Comparison of ENCODE assay signal across 21 cellular contexts in the genomic region with DNA sequence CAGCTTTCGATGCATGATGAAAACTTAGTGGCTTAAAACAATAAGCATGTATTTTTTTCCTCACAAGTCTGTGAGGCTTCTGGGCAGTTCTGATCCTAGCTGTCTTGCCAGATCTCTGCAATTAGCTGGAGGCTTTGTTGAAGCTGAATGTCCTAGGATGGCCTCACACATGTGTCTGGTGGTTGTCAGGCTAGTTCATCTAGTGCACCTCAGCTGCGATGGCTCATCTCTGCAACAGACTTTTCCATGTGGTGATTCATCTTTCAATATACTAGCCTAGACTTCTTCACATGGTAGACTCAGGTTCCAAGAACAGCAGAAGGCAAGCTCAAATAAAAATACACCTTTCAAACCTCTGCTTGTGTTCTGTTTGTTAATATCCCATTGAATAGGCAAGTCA.
DNase-seq lines count a peak whose midpoint lies in the region; ATAC-seq, FAIRE-seq and TF ChIP-seq lines count a peak whose summit lies in the region.
"Had no signal": no experiment of that assay in that cellular context is flagged by ENCODE, and none has a peak within 500 bp of the region (broad histone marks: within the 10 kb centered on the region; RNA-seq: fewer than 3 reads in every experiment).

No MANE protein-coding gene starts in this region.

- DNase-seq in HTR-8/SVneo (ENCODE audit: insufficient read length, low spot score) (no peak), bronchial epithelial cell (ENCODE audit: low read depth) (peak; percentile 10), cortex of kidney (lab: John Stamatoyannopoulos, UW) (no peak), HPDE6-E6E7 (ENCODE audit: extremely low spot score) (no peak)
- DNase-seq in activated CD4-positive, alpha-beta T cell treated with anti-CD3 and anti-CD28 coated beads, Interleukin-2, amount 50 U/mL, for 48 hours = no peak
- DNase-seq: Caco-2; CD4-positive, CD25-positive, alpha-beta regulatory T cell; CD8-positive, alpha-beta T cell; DMS 273 treated with DMSO at 0.1 percent for 48 hours; DMS79; EL; GDM1; GM23248; H7; HCEC 1CT had no signal

- H3K36me3 ChIP-seq in bronchial epithelial cell (ENCODE audit: control insufficient read depth, insufficient read depth, low read length) = no peaks in the 10 kb centered on the region
- H3K36me3 ChIP-seq: BLaER1 had no signal

- FAIRE-seq in HTR-8/SVneo (lab: Jason Lieb, UNC) (peak; percentile 31), bronchial epithelial cell (lab: Jason Lieb, UNC) (no peak)
- FAIRE-seq: D721Med, GM12878, GM19239, H1 had no signal

- no peak overlapping the region for H3K4me3 ChIP-seq in bronchial epithelial cell (ENCODE audit: low read depth, low read length)
- H3K4me3 ChIP-seq: BLaER1, GM12878, GM23248 had no signal

- H3K27me3 ChIP-seq in bronchial epithelial cell (ENCODE audit: control insufficient read depth, insufficient read depth, low read length) = no peaks in the 10 kb centered on the region
- H3K27me3 ChIP-seq: BLaER1 had no signal

- TF ChIP-seq CTCF in bronchial epithelial cell (IDR thresholded peaks at IDR 0.05; ENCODE audit: insufficient read depth, low read length, severe bottlenecking) = no peak

- ATAC-seq in esophagus mucosa = peak; percentile 78
- ATAC-seq: CD8-positive, alpha-beta T cell; GM12878 had no signal
